In genomic region chr18:59655661-59656060, GRCh38 we compare ENCODE assay signal across 22 cellular contexts. TPM values are rescaled to one million over a fixed set of nuclear protein-coding genes. Genes with fewer than 3 reads are reported as not detected.
"Had no signal": no experiment of that assay in that cellular context is flagged by ENCODE, and none has a peak within 500 bp of the region (broad histone marks: within the 10 kb centered on the region; RNA-seq: fewer than 3 reads in every experiment).

No MANE protein-coding gene starts in this region.

- H3K4me3 ChIP-seq: cardiac muscle cell, hepatocyte, left ventricle myocardium inferior, spleen, testis, upper lobe of left lung had no signal

- H3K27me3 Mint-ChIP-seq: activated CD4-positive, alpha-beta memory T cell treated with anti-CD3 and anti-CD28 coated beads for 36 hours; activated naive CD4-positive, alpha-beta T cell treated with anti-CD3 and anti-CD28 coated beads, Interleukin-2, amount 10 ng/mL, durations not matched to agents 7 days and 5 days; natural killer cell treated with Interleukin-12 subunit alpha and Interleukin-12 subunit beta and Interleukin-15 and Interleukin-18, amount 100 ng/mL, for 72 hours had no signal

- H3K4me2 ChIP-seq: hepatocyte had no signal

- DNase-seq: activated CD4-positive, alpha-beta memory T cell treated with anti-CD3 and anti-CD28 coated beads for 36 hours; activated CD4-positive, alpha-beta T cell treated with anti-CD3 and anti-CD28 coated beads for 48 hours; activated effector memory CD4-positive, alpha-beta T cell treated with anti-CD3 and anti-CD28 coated beads, Interleukin-2, amount 50 U/mL, for 16 hours; activated naive CD4-positive, alpha-beta T cell treated with anti-CD3 and anti-CD28 coated beads, Interleukin-2, amount 10 ng/mL, durations not matched to agents 7 days and 5 days; amygdala; cortex of kidney; foreskin melanocyte; glutamatergic neuron; immature natural killer cell; kidney glomerular epithelial cell; left ventricle myocardium inferior; posterior cingulate gyrus; spleen; stimulated activated CD4-positive, alpha-beta T cell treated with anti-CD3 and anti-CD28 coated beads, Interleukin-4, amount 100 ng/mL, for 1 hour; stimulated activated naive CD4-positive, alpha-beta T cell; T1000; testis; upper lobe of left lung had no signal

- H3K9me3 Mint-ChIP-seq: activated CD4-positive, alpha-beta memory T cell treated with anti-CD3 and anti-CD28 coated beads for 36 hours; activated naive CD4-positive, alpha-beta T cell treated with anti-CD3 and anti-CD28 coated beads, Interleukin-2, amount 10 ng/mL, durations not matched to agents 7 days and 5 days; natural killer cell treated with Interleukin-12 subunit alpha and Interleukin-12 subunit beta and Interleukin-15 and Interleukin-18, amount 100 ng/mL, for 72 hours; T-helper 1 cell treated with Interleukin-12 subunit alpha and Interleukin-12 subunit beta and Interleukin-4 antibody, amounts not matched to agents 30 μg/mL and 1 μg/mL, for 36 hours had no signal

- ATAC-seq: natural killer cell treated with Interleukin-12 subunit alpha and Interleukin-12 subunit beta and Interleukin-15 and Interleukin-18, amount 100 ng/mL, for 72 hours had no signal

- H2AFZ ChIP-seq: hepatocyte had no signal

- H3K27me3 ChIP-seq: testis, upper lobe of left lung had no signal

- H3K4me1 ChIP-seq: left ventricle myocardium inferior, spleen, testis, upper lobe of left lung had no signal

- H3K27ac ChIP-seq: cardiac muscle cell, hepatocyte, left ventricle myocardium inferior, spleen, testis, upper lobe of left lung had no signal

- H3K9me3 ChIP-seq: left ventricle myocardium inferior, spleen, testis, upper lobe of left lung had no signal

- H3K36me3 ChIP-seq: cardiac muscle cell, left ventricle myocardium inferior, spleen, upper lobe of left lung had no signal

- H3K4me1 Mint-ChIP-seq: activated naive CD4-positive, alpha-beta T cell treated with anti-CD3 and anti-CD28 coated beads, Interleukin-2, amount 10 ng/mL, durations not matched to agents 7 days and 5 days; immature natural killer cell had no signal

- H3K36me3 Mint-ChIP-seq: activated CD4-positive, alpha-beta memory T cell treated with anti-CD3 and anti-CD28 coated beads for 36 hours; activated naive CD4-positive, alpha-beta T cell treated with anti-CD3 and anti-CD28 coated beads, Interleukin-2, amount 10 ng/mL, durations not matched to agents 7 days and 5 days; immature natural killer cell; natural killer cell treated with Interleukin-12 subunit alpha and Interleukin-12 subunit beta and Interleukin-15 and Interleukin-18, amount 100 ng/mL, for 72 hours had no signal

- H3K27ac Mint-ChIP-seq: activated CD4-positive, alpha-beta memory T cell treated with anti-CD3 and anti-CD28 coated beads for 36 hours; activated naive CD4-positive, alpha-beta T cell treated with anti-CD3 and anti-CD28 coated beads, Interleukin-2, amount 10 ng/mL, durations not matched to agents 7 days and 5 days; immature natural killer cell; natural killer cell treated with Interleukin-12 subunit alpha and Interleukin-12 subunit beta and Interleukin-15 and Interleukin-18, amount 100 ng/mL, for 72 hours; T-helper 1 cell treated with Interleukin-12 subunit alpha and Interleukin-12 subunit beta and Interleukin-4 antibody, amounts not matched to agents 30 μg/mL and 1 μg/mL, for 36 hours had no signal

- H3K4me3 Mint-ChIP-seq: activated CD4-positive, alpha-beta memory T cell treated with anti-CD3 and anti-CD28 coated beads for 36 hours; activated naive CD4-positive, alpha-beta T cell treated with anti-CD3 and anti-CD28 coated beads, Interleukin-2, amount 10 ng/mL, durations not matched to agents 7 days and 5 days; immature natural killer cell; natural killer cell treated with Interleukin-12 subunit alpha and Interleukin-12 subunit beta and Interleukin-15 and Interleukin-18, amount 100 ng/mL, for 72 hours; T-helper 1 cell treated with Interleukin-12 subunit alpha and Interleukin-12 subunit beta and Interleukin-4 antibody, amounts not matched to agents 30 μg/mL and 1 μg/mL, for 36 hours had no signal

RNA-seq across cellular contexts. Expression of gene CCBE1, which starts 41.6 kb away (rescaled TPM):
- total RNA-seq: natural killer cell treated with Interleukin-12 subunit alpha and Interleukin-12 subunit beta and Interleukin-15 and Interleukin-18, amount 100 ng/mL, for 72 hours had no signal
